ENCODE assay signal across 9 cellular contexts in the genomic region with DNA sequence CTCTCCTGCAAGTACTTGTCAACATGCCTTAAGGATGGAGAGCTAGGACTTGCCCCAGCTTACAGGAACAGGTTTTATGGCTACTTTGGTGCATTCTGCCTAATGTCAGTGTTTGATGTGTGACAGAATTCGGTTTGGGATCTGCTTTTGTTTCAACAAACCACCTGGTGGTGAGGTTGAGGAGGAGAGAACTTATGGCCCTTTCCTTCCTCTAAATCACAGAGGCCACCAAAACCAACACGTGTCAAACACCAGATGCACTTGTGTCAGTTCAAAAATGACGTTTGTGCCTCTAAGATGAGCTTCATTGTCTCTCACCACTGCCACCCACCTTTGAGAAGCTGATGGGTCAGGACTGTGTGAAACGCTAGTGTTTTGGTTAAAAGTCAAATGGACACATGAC.
A peak's percentile ranks its signal among the peaks of the same experiment; 100 is the strongest.
DNase-seq lines count a peak whose midpoint lies in the region; ATAC-seq and TF ChIP-seq lines count a peak whose summit lies in the region.
"Had no signal": no experiment of that assay in that cellular context is flagged by ENCODE, and none has a peak within 500 bp of the region (broad histone marks: within the 10 kb centered on the region; RNA-seq: fewer than 3 reads in every experiment).

No MANE protein-coding gene starts in this region.

- DNase-seq in GM12865 (ENCODE audit: low read depth) (peak; percentile 83), brain microvascular endothelial cell (no peak), SHP77 treated with DMSO at 0.1 percent for 48 hours (lab: John Stamatoyannopoulos, UW) (no peak), GM03348 (ENCODE audit: low spot score) (no peak), NCI-H187 treated with DMSO at 0.1 percent for 48 hours (lab: John Stamatoyannopoulos, UW) (no peak)
- no peak for DNase-seq in central memory CD4-positive, alpha-beta T cell
- DNase-seq: NCI-H774 had no signal

- peak; percentile 16 for TF ChIP-seq CTCF in GM12865 (IDR thresholded peaks at IDR 0.05; ENCODE audit: insufficient read depth, low read depth, low read length, missing control alignments)
- TF ChIP-seq CTCF in brain microvascular endothelial cell (IDR thresholded peaks at IDR 0.05; ENCODE audit: low read depth, low read length, missing control alignments): peak; percentile 8

- in situ Hi-C loops in brain microvascular endothelial cell (cut with HindIII; ENCODE audit: low pct_ligation_motif_present, low sequenced_read_pairs): no loop called here

- H3K27me3 ChIP-seq in brain microvascular endothelial cell (replicated peaks): no peaks in the 10 kb centered on the region

- H3K4me3 ChIP-seq in GM12865 (ENCODE audit: low read depth, low read length) (no peak overlapping the region), brain microvascular endothelial cell (ENCODE audit: low read depth, low read length) (no peak overlapping the region)

- H3K36me3 ChIP-seq in brain microvascular endothelial cell (replicated peaks): no peaks in the 10 kb centered on the region

- ATAC-seq in GM19467 (IDR thresholded peaks at IDR 0.05; ENCODE audit: unreplicated experiment): peak; percentile 68
- ATAC-seq in HG03175 (IDR thresholded peaks at IDR 0.05; ENCODE audit: unreplicated experiment): peak; percentile 62

- no peak overlapping the region for H3K27ac ChIP-seq in brain microvascular endothelial cell
